In the genomic region with DNA sequence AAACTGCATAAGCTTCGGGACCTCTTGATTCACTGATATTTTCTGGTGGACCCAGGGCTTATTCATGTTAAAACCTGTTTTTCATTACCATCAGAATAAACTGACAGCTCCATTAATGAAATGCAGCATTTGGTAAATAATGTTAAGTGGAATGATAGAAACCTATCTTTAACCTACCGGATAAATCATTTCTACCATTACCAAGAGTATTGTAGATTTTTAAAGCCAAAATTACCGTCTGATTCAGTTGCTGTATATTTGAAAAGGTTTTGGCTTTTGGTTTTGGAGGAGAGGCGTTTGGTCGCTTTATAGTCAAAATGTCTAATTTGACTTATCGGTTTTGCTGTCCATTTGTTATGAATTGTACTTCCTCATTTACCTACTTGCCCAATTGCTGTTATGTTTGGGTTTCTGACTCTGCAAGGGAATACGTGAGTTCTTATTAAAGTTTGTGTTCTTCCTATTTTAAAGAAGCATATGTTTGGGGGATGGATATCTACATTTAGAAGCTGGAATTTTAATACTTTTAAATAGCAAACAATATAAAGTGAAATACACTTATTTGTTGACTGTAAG, we compare ENCODE assay signal across 8 cellular contexts. TPM values are rescaled to one million over a fixed set of nuclear protein-coding genes. Genes with fewer than 3 reads are reported as not detected.
DNase-seq lines count a peak whose midpoint lies in the region; TF ChIP-seq lines count a peak whose summit lies in the region.

No MANE protein-coding gene starts in this region.

- no peaks in the 10 kb centered on the region for H3K27me3 ChIP-seq in mucosa of rectum (ENCODE audit: control insufficient read depth in 2 of 2, insufficient read depth in 2 of 2, low read length in 2 of 2)

- H3K9me3 Mint-ChIP-seq in CD14-positive monocyte, result peaks cover 0 to 2% (median 0%) of the 10 kb centered on the region in 7 donors
- H3K9me3 Mint-ChIP-seq in brain, result peaks cover 0 to 12% (median 0%) of the 10 kb centered on the region in 5 experiments

- no peaks in the 10 kb centered on the region for H3K36me3 ChIP-seq in mucosa of rectum (ENCODE audit: control insufficient read depth in 2 of 2, insufficient read depth in 2 of 2, low read length in 2 of 2)

- H3K27ac Mint-ChIP-seq in CD14-positive monocyte (peak overlapping the region; percentile 86 to 96 (median 94)), brain (peak overlapping the region; percentile 18 to 95 (median 92))

- intact Hi-C loops in CD14-positive monocyte (cut with micrococcal nuclease), result loop anchor here in 1 of 2 donors (10.0 kb wide), 1 partner anchor 631 kb away; a partner anchor contains a TSS

- H3K27me3 Mint-ChIP-seq in CD14-positive monocyte (ENCODE audit: low read depth in 3 of 3) (peaks cover 0 to 2% (median 0%) of the 10 kb centered on the region in 3 donors), brain (peaks cover 10% of the 10 kb centered on the region)

- no peaks in the 10 kb centered on the region for H3K9me3 ChIP-seq in mucosa of rectum (ENCODE audit: control insufficient read depth in 2 of 2, low read length in 2 of 2)

- H3K9ac ChIP-seq in mucosa of rectum (ENCODE audit: low read depth in 1 of 2, low read length in 2 of 2), result peak overlapping the region; percentile 36 to 54

- DNase-seq in CD14-positive monocyte (ENCODE audit: low spot score) (no peak), LNCaP clone FGC (ENCODE audit: low read depth) (no peak), cerebellar nuclear complex (lab: John Stamatoyannopoulos, UW) (no peak), hepatic stellate cell (ENCODE audit: low spot score) (no peak), midbrain (lab: John Stamatoyannopoulos, UW) (no peak), NCI-H2196 (lab: John Stamatoyannopoulos, UW; ENCODE audit: unreplicated experiment) (no peak)

- peaks cover 2 to 7% of the 10 kb centered on the region in 2 donors for H3K36me3 Mint-ChIP-seq in CD14-positive monocyte
- H3K36me3 Mint-ChIP-seq in brain, result peaks cover 29% of the 10 kb centered on the region

- H3K4me1 Mint-ChIP-seq in CD14-positive monocyte (peaks cover 36% of the 10 kb centered on the region), brain (peaks cover 38% of the 10 kb centered on the region)

- peaks cover 2 to 11% of the 10 kb centered on the region in 2 donors for H3K4me1 ChIP-seq in mucosa of rectum (ENCODE audit: control insufficient read depth in 2 of 2, insufficient read depth in 2 of 2, low read length in 2 of 2)

- H3K27ac ChIP-seq in mucosa of rectum (ENCODE audit: low read depth in 2 of 2, low read length in 2 of 2), result peak overlapping the region; percentile 70 to 85

- TF ChIP-seq CTCF in CD14-positive monocyte (IDR thresholded peaks at IDR 0.05) (no peak), LNCaP clone FGC (IDR thresholded peaks at IDR 0.05; ENCODE audit: control insufficient read depth, extremely low read depth, insufficient read depth) (no peak), brain (conservative IDR thresholded peaks at IDR 0.05) (no peak)

- peak overlapping the region; percentile 95 to 96 for H3K4me3 Mint-ChIP-seq in CD14-positive monocyte
- H3K4me3 Mint-ChIP-seq in brain, result peak overlapping the region; percentile 90 to 97 (median 95)

- H3K4me3 ChIP-seq in LNCaP clone FGC (ENCODE audit: low read depth, low read length) (peak overlapping the region; percentile 49), mucosa of rectum (ENCODE audit: low read length in 2 of 2) (peak overlapping the region; percentile 79 to 88)

RNA-seq across cellular contexts. Expression of a gene that starts 1.1 kb away (rescaled TPM):
- 10 to 100 TPM; 12.3 to 12.9 TPM for polyA plus RNA-seq in CD14-positive monocyte
- 50.3 TPM for polyA plus RNA-seq in brain (ENCODE audit: insufficient read depth, low read depth, low replicate concordance)
